Comparison of ENCODE assay signal across 17 cellular contexts in the genomic region with DNA sequence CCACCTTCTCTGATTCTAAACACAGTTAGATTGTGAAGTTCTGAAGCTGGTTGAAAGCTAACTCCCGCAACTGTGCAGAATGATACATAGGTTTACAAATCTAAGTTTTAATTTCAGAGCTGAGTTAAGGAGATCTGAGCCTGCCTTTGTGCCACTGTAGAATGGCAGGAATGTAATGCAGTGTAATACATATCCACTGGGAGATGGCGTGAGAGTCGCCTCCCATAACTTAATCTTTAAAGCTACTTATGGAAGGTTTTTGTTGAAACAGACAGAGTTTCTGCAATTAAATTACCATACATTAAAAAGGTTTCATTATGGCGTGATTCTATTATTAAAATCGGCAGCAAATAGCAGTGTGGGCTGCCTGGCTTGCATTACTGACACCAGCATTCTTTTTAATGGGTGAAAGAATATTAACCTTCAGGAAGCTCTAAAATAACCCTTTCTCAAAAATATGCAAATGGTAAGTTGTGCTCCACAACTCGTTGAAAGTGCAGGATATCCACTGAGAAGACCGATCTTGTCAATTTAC.
DNase-seq lines count a peak whose midpoint lies in the region; ATAC-seq and TF ChIP-seq lines count a peak whose summit lies in the region.
"Had no signal": no experiment of that assay in that cellular context is flagged by ENCODE, and none has a peak within 500 bp of the region (broad histone marks: within the 10 kb centered on the region; RNA-seq: fewer than 3 reads in every experiment).

No MANE protein-coding gene starts in this region.

- H3K27ac Mint-ChIP-seq in activated naive CD4-positive, alpha-beta T cell treated with anti-CD3 and anti-CD28 coated beads, Interleukin-2, amount 10 ng/mL, durations not matched to agents 7 days and 5 days = no peak overlapping the region
- H3K27ac Mint-ChIP-seq in naive thymus-derived CD8-positive, alpha-beta T cell = no peak overlapping the region
- H3K27ac Mint-ChIP-seq: B cell; CD4-positive, CD25-positive, alpha-beta regulatory T cell; CD8-positive, alpha-beta T cell had no signal

- peaks cover 32% of the 10 kb centered on the region for H3K4me1 ChIP-seq in HAP-1
- H3K4me1 ChIP-seq: Caco-2 had no signal

- H3K9me3 Mint-ChIP-seq in activated naive CD4-positive, alpha-beta T cell treated with anti-CD3 and anti-CD28 coated beads, Interleukin-2, amount 10 ng/mL, durations not matched to agents 7 days and 5 days = no peaks in the 10 kb centered on the region
- peaks cover 0 to 11% (median 0%) of the 10 kb centered on the region in 9 donors for H3K9me3 Mint-ChIP-seq in naive thymus-derived CD8-positive, alpha-beta T cell
- H3K9me3 Mint-ChIP-seq: CD8-positive, alpha-beta T cell had no signal

- POLR2A ChIA-PET in naive thymus-derived CD8-positive, alpha-beta T cell (lab: Charles Lee) = no interaction called here

- no peaks in the 10 kb centered on the region for H3K36me3 Mint-ChIP-seq in activated naive CD4-positive, alpha-beta T cell treated with anti-CD3 and anti-CD28 coated beads, Interleukin-2, amount 10 ng/mL, durations not matched to agents 7 days and 5 days
- no peaks in the 10 kb centered on the region for H3K36me3 Mint-ChIP-seq in naive thymus-derived CD8-positive, alpha-beta T cell
- H3K36me3 Mint-ChIP-seq: CD4-positive, CD25-positive, alpha-beta regulatory T cell; CD8-positive, alpha-beta T cell had no signal

- DNase-seq in D341Med (ENCODE audit: low spot score) = peak; percentile 61
- DNase-seq in HAP-1 (ENCODE audit: low spot score in 2 of 2) = peak; percentile 75 to 95
- DNase-seq in retinal pigment epithelial cell (ENCODE audit: low read depth) = peak; percentile 7
- no peak for DNase-seq in activated naive CD4-positive, alpha-beta T cell treated with anti-CD3 and anti-CD28 coated beads, Interleukin-2, amount 10 ng/mL, durations not matched to agents 7 days and 5 days
- DNase-seq in naive thymus-derived CD8-positive, alpha-beta T cell = no peak
- DNase-seq: Caco-2; CD4-positive, CD25-positive, alpha-beta regulatory T cell; CD8-positive, alpha-beta T cell; DMS53; DMS79 treated with DMSO at 0.1 percent for 48 hours; GF-D8; GM23248; H7 had no signal

- no peak for ATAC-seq in naive thymus-derived CD8-positive, alpha-beta T cell
- ATAC-seq in GM18520 (IDR thresholded peaks at IDR 0.05; ENCODE audit: unreplicated experiment) = no peak
- ATAC-seq: CD8-positive, alpha-beta T cell; HCT116 had no signal

- no peak overlapping the region for H3K4me3 ChIP-seq in HAP-1
- no peak overlapping the region for H3K4me3 ChIP-seq in retinal pigment epithelial cell (ENCODE audit: low read length)
- H3K4me3 ChIP-seq: BLaER1, GM23248 had no signal

- H3K27me3 ChIP-seq in HAP-1 (ENCODE audit: low read depth) = no peaks in the 10 kb centered on the region
- H3K27me3 ChIP-seq: BLaER1 had no signal

- H3K27me3 Mint-ChIP-seq in activated naive CD4-positive, alpha-beta T cell treated with anti-CD3 and anti-CD28 coated beads, Interleukin-2, amount 10 ng/mL, durations not matched to agents 7 days and 5 days = no peaks in the 10 kb centered on the region
- peaks cover 0 to 12% (median under 1%) of the 10 kb centered on the region in 5 donors for H3K27me3 Mint-ChIP-seq in naive thymus-derived CD8-positive, alpha-beta T cell
- H3K27me3 Mint-ChIP-seq: B cell; CD4-positive, CD25-positive, alpha-beta regulatory T cell had no signal

- in situ Hi-C loops in HAP-1 (cut with MboI; ENCODE audit: low sequenced_read_pairs) = no loop called here

- no peaks in the 10 kb centered on the region for H3K4me1 Mint-ChIP-seq in activated naive CD4-positive, alpha-beta T cell treated with anti-CD3 and anti-CD28 coated beads, Interleukin-2, amount 10 ng/mL, durations not matched to agents 7 days and 5 days
- H3K4me1 Mint-ChIP-seq in naive thymus-derived CD8-positive, alpha-beta T cell = no peaks in the 10 kb centered on the region
- H3K4me1 Mint-ChIP-seq: B cell; CD4-positive, CD25-positive, alpha-beta regulatory T cell had no signal

- no peak overlapping the region for H3K4me3 Mint-ChIP-seq in activated naive CD4-positive, alpha-beta T cell treated with anti-CD3 and anti-CD28 coated beads, Interleukin-2, amount 10 ng/mL, durations not matched to agents 7 days and 5 days
- no peak overlapping the region for H3K4me3 Mint-ChIP-seq in naive thymus-derived CD8-positive, alpha-beta T cell
- H3K4me3 Mint-ChIP-seq: B cell; CD4-positive, CD25-positive, alpha-beta regulatory T cell; CD8-positive, alpha-beta T cell had no signal

- CTCF ChIA-PET in activated naive CD4-positive, alpha-beta T cell treated with anti-CD3 and anti-CD28 coated beads, Interleukin-2, amount 10 ng/mL, durations not matched to agents 7 days and 5 days (lab: Charles Lee) = no interaction called here

- no peaks in the 10 kb centered on the region for H3K36me3 ChIP-seq in HAP-1 (replicated peaks)
- H3K36me3 ChIP-seq: BLaER1 had no signal

- no peak for TF ChIP-seq CTCF in retinal pigment epithelial cell (conservative IDR thresholded peaks at IDR 0.05; ENCODE audit: low read depth, low read length)

- no peaks in the 10 kb centered on the region for H3K9me3 ChIP-seq in HAP-1
- H3K9me3 ChIP-seq: Caco-2 had no signal

Comparison
In these comparisons a context has a peak if more than half of its experiments do, and no peak if none do; other contexts are left out.
1. DNase-seq: peak in D341Med (single experiment), HAP-1 (2 of 2) and retinal pigment epithelial cell (single experiment); none in activated naive CD4-positive, alpha-beta T cell treated with anti-CD3 and anti-CD28 coated beads, Interleukin-2, amount 10 ng/mL, durations not matched to agents 7 days and 5 days (single experiment) and naive thymus-derived CD8-positive, alpha-beta T cell (0 of 10).